ENCODE assay signal across 39 cellular contexts in the genomic region with DNA sequence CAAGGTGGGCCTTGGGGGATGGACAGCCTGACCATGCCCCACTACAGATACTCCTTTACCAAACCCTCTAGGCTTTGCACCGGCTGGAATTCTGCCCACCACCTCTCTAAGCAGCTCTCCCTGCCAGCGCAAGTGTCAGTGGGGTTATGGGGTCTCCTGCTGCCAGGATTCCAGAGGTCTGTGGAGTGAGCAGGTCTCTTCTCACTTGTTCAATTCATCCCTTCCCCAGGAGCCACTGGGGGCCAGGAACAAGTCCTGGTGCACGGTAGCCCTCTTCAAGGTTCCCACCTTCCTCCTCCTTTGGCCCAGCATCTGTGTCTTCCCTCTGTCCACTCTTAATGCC. TPM values are rescaled to one million over a fixed set of nuclear protein-coding genes. Genes with fewer than 3 reads are reported as not detected.
"Had no signal": no experiment of that assay in that cellular context is flagged by ENCODE, and none has a peak within 500 bp of the region (broad histone marks: within the 10 kb centered on the region; RNA-seq: fewer than 3 reads in every experiment).

No MANE protein-coding gene starts in this region.

- H3K4me3 Mint-ChIP-seq: activated B cell treated with CpG ODN at 0.5 μM for 24 hours; activated CD4-positive, alpha-beta memory T cell treated with anti-CD3 and anti-CD28 coated beads for 36 hours; activated CD4-positive, alpha-beta T cell treated with anti-CD3 and anti-CD28 coated beads, Interleukin-2, amount 10 ng/mL, durations not matched to agents 24 days and 14 days; activated CD8-positive, alpha-beta T cell treated with anti-CD3 and anti-CD28 coated beads for 36 hours; activated naive CD8-positive, alpha-beta T cell treated with anti-CD3 and anti-CD28 coated beads for 36 hours; activated T-cell treated with anti-CD3 and anti-CD28 coated beads, Interleukin-2, amount 50 U/mL, for 4 hours; activated T-cell treated with anti-CD3 and anti-CD28 coated beads, Interleukin-2, amount 50 U/mL, for 72 hours; activated T-helper 1 cell treated with anti-CD3 and anti-CD28 coated beads, Interleukin-12 subunit alpha, Interleukin-12 subunit beta, Interleukin-2, Interleukin-4 antibody, amounts not matched to agents 30 ng/mL and 10 ng/mL and 1 ng/mL, durations not matched to agents 14 hours and 24 hours and 36 hours; activated T-helper 17 cell treated with anti-CD3 and anti-CD28 coated beads, Interleukin-2, amount 50 U/mL, for 72 hours; T-helper 1 cell treated with Interleukin-12 subunit alpha and Interleukin-12 subunit beta and Interleukin-4 antibody, amounts not matched to agents 30 μg/mL and 1 μg/mL, for 36 hours; T-helper 2 cell treated with Interferon-gamma antibody and Interleukin-4, amounts not matched to agents 5 μg/mL and 100 μg/mL, for 36 hours had no signal

- DNase-seq: activated B cell treated with CpG ODN at 0.5 μM for 24 hours; activated CD4-positive, alpha-beta memory T cell treated with anti-CD3 and anti-CD28 coated beads for 36 hours; activated CD4-positive, alpha-beta T cell treated with anti-CD3 and anti-CD28 coated beads for 4 hours; activated CD4-positive, alpha-beta T cell treated with anti-CD3 and anti-CD28 coated beads, Interleukin-2, amount 10 ng/mL, durations not matched to agents 24 days and 14 days; activated CD4-positive, alpha-beta T cell treated with anti-CD3 and anti-CD28 coated beads, Interleukin-2, amount 50 U/mL, for 1 hour; activated CD4-positive, alpha-beta T cell treated with anti-CD3 and anti-CD28 coated beads, Interleukin-2, amount 50 U/mL, for 4 hours; activated CD4-positive, CD25-positive, alpha-beta regulatory T cell treated with anti-CD3 and anti-CD28 coated beads, Interleukin-2, amount 50 U/mL, for 72 hours; activated CD8-positive, alpha-beta memory T cell treated with anti-CD3 and anti-CD28 coated beads, Interleukin-2, amount 50 U/mL, for 4 hours; activated CD8-positive, alpha-beta T cell treated with anti-CD3 and anti-CD28 coated beads for 36 hours; activated effector memory CD4-positive, alpha-beta T cell treated with anti-CD3 and anti-CD28 coated beads, Interleukin-2, amount 50 U/mL, for 16 hours; activated gamma-delta T cell treated with Interleukin-2 at 50 U/mL for 16 hours; activated naive CD4-positive, alpha-beta T cell; activated naive CD4-positive, alpha-beta T cell treated with anti-CD3 and anti-CD28 coated beads, Interleukin-2, amount 50 U/mL, for 16 hours; activated naive CD8-positive, alpha-beta T cell treated with anti-CD3 and anti-CD28 coated beads for 36 hours; activated T-cell treated with anti-CD3 and anti-CD28 coated beads for 4 hours; activated T-cell treated with anti-CD3 and anti-CD28 coated beads, Interleukin-2, amount 50 U/mL, for 1 hour; activated T-cell treated with anti-CD3 and anti-CD28 coated beads, Interleukin-2, amount 50 U/mL, for 4 hours; activated T-cell treated with anti-CD3 and anti-CD28 coated beads, Interleukin-2, amount 50 U/mL, for 72 hours; adrenal gland; amniotic stem cell; aorta; body of pancreas; brain microvascular endothelial cell; central memory CD4-positive, alpha-beta T cell; SW 1271; T-helper 1 cell; T-helper 2 cell; T-helper 9 cell had no signal

- H3K27ac ChIP-seq: adrenal gland, body of pancreas, brain microvascular endothelial cell, breast epithelium, cardiac muscle cell, VCaP had no signal

- H3K4me3 ChIP-seq: adrenal gland, body of pancreas, breast epithelium, cardiac muscle cell had no signal

- H3K4me1 ChIP-seq: adrenal gland, body of pancreas, breast epithelium had no signal

- H3K27me3 ChIP-seq: adrenal gland, body of pancreas, brain microvascular endothelial cell, breast epithelium, cardiac muscle cell had no signal

- H3K9me3 ChIP-seq: adrenal gland, body of pancreas had no signal

- H3K27me3 Mint-ChIP-seq: activated B cell treated with CpG ODN at 0.5 μM for 24 hours; activated CD4-positive, alpha-beta memory T cell treated with anti-CD3 and anti-CD28 coated beads for 36 hours; activated CD4-positive, alpha-beta T cell treated with anti-CD3 and anti-CD28 coated beads, Interleukin-2, amount 10 ng/mL, durations not matched to agents 24 days and 14 days; activated CD8-positive, alpha-beta T cell treated with anti-CD3 and anti-CD28 coated beads for 36 hours; activated naive CD8-positive, alpha-beta T cell treated with anti-CD3 and anti-CD28 coated beads for 36 hours; activated T-helper 17 cell treated with anti-CD3 and anti-CD28 coated beads, Interleukin-2, amount 50 U/mL, for 72 hours had no signal

- H3K36me3 ChIP-seq: adrenal gland, brain microvascular endothelial cell, breast epithelium, cardiac muscle cell had no signal

- FAIRE-seq: astrocyte, TTC549 had no signal

- H3K4me1 Mint-ChIP-seq: activated B cell treated with CpG ODN at 0.5 μM for 24 hours; activated CD4-positive, alpha-beta T cell treated with anti-CD3 and anti-CD28 coated beads, Interleukin-2, amount 10 ng/mL, durations not matched to agents 24 days and 14 days; activated naive CD8-positive, alpha-beta T cell treated with anti-CD3 and anti-CD28 coated beads for 36 hours; activated T-helper 17 cell treated with anti-CD3 and anti-CD28 coated beads, Interleukin-2, amount 50 U/mL, for 72 hours had no signal

- H3K27ac Mint-ChIP-seq: activated B cell treated with CpG ODN at 0.5 μM for 24 hours; activated CD4-positive, alpha-beta memory T cell treated with anti-CD3 and anti-CD28 coated beads for 36 hours; activated CD4-positive, alpha-beta T cell treated with anti-CD3 and anti-CD28 coated beads, Interleukin-2, amount 10 ng/mL, durations not matched to agents 24 days and 14 days; activated CD8-positive, alpha-beta T cell treated with anti-CD3 and anti-CD28 coated beads for 36 hours; activated naive CD4-positive, alpha-beta T cell treated with anti-CD3 and anti-CD28 coated beads, Interleukin-2, amount 50 U/mL, for 72 hours; activated naive CD8-positive, alpha-beta T cell treated with anti-CD3 and anti-CD28 coated beads for 36 hours; activated T-cell treated with anti-CD3 and anti-CD28 coated beads, Interleukin-2, amount 50 U/mL, for 72 hours; activated T-helper 1 cell treated with anti-CD3 and anti-CD28 coated beads, Interleukin-12 subunit alpha, Interleukin-12 subunit beta, Interleukin-2, Interleukin-4 antibody, amounts not matched to agents 30 ng/mL and 10 ng/mL and 1 ng/mL, durations not matched to agents 14 hours and 24 hours and 36 hours; activated T-helper 17 cell treated with anti-CD3 and anti-CD28 coated beads, Interleukin-2, amount 50 U/mL, for 72 hours; T-helper 1 cell treated with Interleukin-12 subunit alpha and Interleukin-12 subunit beta and Interleukin-4 antibody, amounts not matched to agents 30 μg/mL and 1 μg/mL, for 36 hours; T-helper 2 cell treated with Interferon-gamma antibody and Interleukin-4, amounts not matched to agents 5 μg/mL and 100 μg/mL, for 36 hours had no signal

RNA-seq across cellular contexts. Expression of a gene that starts 48.6 kb away (rescaled TPM):
- total RNA-seq: activated B cell treated with CpG ODN at 0.5 μM for 24 hours; activated CD4-positive, alpha-beta memory T cell treated with anti-CD3 and anti-CD28 coated beads for 36 hours; activated CD4-positive, alpha-beta T cell treated with anti-CD3 and anti-CD28 coated beads, Interleukin-2, amount 10 ng/mL, durations not matched to agents 24 days and 14 days; activated CD8-positive, alpha-beta memory T cell treated with anti-CD3 and anti-CD28 coated beads for 36 hours; activated naive CD4-positive, alpha-beta T cell treated with anti-CD3 and anti-CD28 coated beads, Interleukin-2, amount 50 U/mL, for 72 hours; activated naive CD8-positive, alpha-beta T cell treated with anti-CD3 and anti-CD28 coated beads for 36 hours; activated T-cell treated with anti-CD3 and anti-CD28 coated beads, Interleukin-2, amount 50 U/mL, for 4 hours; activated T-cell treated with anti-CD3 and anti-CD28 coated beads, Interleukin-2, amount 50 U/mL, for 72 hours; activated T-helper 1 cell treated with anti-CD3 and anti-CD28 coated beads, Interleukin-12 subunit alpha, Interleukin-12 subunit beta, Interleukin-2, Interleukin-4 antibody, amounts not matched to agents 30 ng/mL and 10 ng/mL and 1 ng/mL, durations not matched to agents 14 hours and 24 hours and 36 hours; activated T-helper 17 cell treated with anti-CD3 and anti-CD28 coated beads, Interleukin-2, amount 50 U/mL, for 72 hours; astrocyte had no signal
- polyA plus RNA-seq: aorta, cardiac muscle cell had no signal
